Comparison of ENCODE assay signal across 1 cellular context in the genomic region with DNA sequence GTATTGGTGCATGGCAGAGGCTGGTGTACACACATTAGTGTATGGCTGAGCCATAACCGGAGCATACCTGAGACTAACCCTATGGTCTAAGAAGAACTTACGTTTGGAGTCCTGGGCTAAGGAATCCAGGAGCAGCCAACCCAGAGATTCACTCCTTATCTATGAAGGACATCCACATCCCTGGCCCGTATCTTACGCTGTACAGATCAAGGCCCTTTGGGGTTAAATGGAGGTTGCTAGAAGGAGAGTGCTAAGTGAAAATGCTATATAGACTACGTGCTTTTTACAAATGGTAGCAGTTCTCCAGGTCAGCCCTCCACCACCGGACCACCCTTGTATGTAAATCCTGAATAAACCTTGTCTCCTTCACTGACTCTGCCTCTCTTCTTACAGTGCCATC.
TF ChIP-seq lines count a peak whose summit lies in the region.

No MANE protein-coding gene starts in this region.

TF ChIP-seq in A549, 52 proteins besides CTCF, POLR2A, EP300 and RAD21 (continued from another document):
- TF ChIP-seq, protein P1, sequence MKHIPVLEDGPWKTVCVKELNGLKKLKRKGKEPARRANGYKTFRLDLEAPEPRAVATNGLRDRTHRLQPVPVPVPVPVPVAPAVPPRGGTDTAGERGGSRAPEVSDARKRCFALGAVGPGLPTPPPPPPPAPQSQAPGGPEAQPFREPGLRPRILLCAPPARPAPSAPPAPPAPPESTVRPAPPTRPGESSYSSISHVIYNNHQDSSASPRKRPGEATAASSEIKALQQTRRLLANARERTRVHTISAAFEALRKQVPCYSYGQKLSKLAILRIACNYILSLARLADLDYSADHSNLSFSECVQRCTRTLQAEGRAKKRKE (CRISPR knock-in tag; IDR thresholded peaks at IDR 0.05; ENCODE audit: low read depth): no peak
